Comparison of ENCODE assay signal across 1 cellular context in the genomic region with DNA sequence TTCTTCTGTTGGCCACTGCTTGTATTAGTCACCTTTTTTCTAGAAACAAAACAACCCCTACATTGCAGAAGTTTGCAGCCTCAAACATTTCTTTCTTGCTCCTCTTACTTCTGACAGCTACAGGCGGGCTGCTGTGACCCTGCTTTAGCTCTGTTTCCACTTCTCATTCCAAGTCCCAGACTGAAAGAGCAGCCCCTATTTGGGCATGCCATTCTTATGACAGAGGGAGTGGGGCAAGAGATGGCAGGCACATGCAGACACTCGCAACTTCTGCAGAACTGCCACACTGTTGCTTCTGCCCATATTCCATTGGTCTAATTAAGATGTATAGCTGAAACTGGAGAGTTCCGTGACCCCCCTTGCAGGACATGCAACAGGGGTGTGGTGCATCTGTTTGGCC.
TF ChIP-seq lines count a peak whose summit lies in the region.

No MANE protein-coding gene starts in this region.

TF ChIP-seq in IMR-90, 13 proteins besides CTCF, POLR2A, EP300 and RAD21:
- no peak for TF ChIP-seq BHLHE40 (IDR thresholded peaks at IDR 0.05; ENCODE audit: low read depth, low read length)
- no peak for TF ChIP-seq SMC3 (IDR thresholded peaks at IDR 0.05; ENCODE audit: low read depth, low read length)
- no peak for TF ChIP-seq RCOR1 (IDR thresholded peaks at IDR 0.05; ENCODE audit: insufficient replicate concordance, low read length)
- no peak for TF ChIP-seq MAZ (IDR thresholded peaks at IDR 0.05; ENCODE audit: borderline replicate concordance, low read depth, low read length)
- no peak for TF ChIP-seq NFE2L2 (IDR thresholded peaks at IDR 0.05; ENCODE audit: low read depth, low read length)
- no peak for TF ChIP-seq RFX5 (IDR thresholded peaks at IDR 0.05; ENCODE audit: low read depth, low read length)
- TF ChIP-seq, protein P1, sequence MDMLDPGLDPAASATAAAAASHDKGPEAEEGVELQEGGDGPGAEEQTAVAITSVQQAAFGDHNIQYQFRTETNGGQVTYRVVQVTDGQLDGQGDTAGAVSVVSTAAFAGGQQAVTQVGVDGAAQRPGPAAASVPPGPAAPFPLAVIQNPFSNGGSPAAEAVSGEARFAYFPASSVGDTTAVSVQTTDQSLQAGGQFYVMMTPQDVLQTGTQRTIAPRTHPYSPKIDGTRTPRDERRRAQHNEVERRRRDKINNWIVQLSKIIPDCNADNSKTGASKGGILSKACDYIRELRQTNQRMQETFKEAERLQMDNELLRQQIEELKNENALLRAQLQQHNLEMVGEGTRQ (IDR thresholded peaks at IDR 0.05; ENCODE audit: low read depth, low read length) = no peak
- TF ChIP-seq FOS (IDR thresholded peaks at IDR 0.05; ENCODE audit: low read depth, low read length) = no peak
- no peak for TF ChIP-seq CHD1 (IDR thresholded peaks at IDR 0.05; ENCODE audit: low read depth, low read length)
- TF ChIP-seq, protein P2, sequence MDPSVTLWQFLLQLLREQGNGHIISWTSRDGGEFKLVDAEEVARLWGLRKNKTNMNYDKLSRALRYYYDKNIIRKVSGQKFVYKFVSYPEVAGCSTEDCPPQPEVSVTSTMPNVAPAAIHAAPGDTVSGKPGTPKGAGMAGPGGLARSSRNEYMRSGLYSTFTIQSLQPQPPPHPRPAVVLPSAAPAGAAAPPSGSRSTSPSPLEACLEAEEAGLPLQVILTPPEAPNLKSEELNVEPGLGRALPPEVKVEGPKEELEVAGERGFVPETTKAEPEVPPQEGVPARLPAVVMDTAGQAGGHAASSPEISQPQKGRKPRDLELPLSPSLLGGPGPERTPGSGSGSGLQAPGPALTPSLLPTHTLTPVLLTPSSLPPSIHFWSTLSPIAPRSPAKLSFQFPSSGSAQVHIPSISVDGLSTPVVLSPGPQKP (IDR thresholded peaks at IDR 0.05; ENCODE audit: borderline replicate concordance, low read depth, low read length) = no peak
- no peak for TF ChIP-seq MXI1 (IDR thresholded peaks at IDR 0.05; ENCODE audit: borderline replicate concordance, low read depth, low read length)
- TF ChIP-seq MAFK (IDR thresholded peaks at IDR 0.05; ENCODE audit: low read depth, low read length) = no peak
- TF ChIP-seq CEBPB (IDR thresholded peaks at IDR 0.05; ENCODE audit: low read depth, low read length) = no peak
